ENCODE assay signal across 17 cellular contexts in genomic region chr13:73390100-73390499, GRCh38.
"Had no signal": no experiment of that assay in that cellular context is flagged by ENCODE, and none has a peak within 500 bp of the region (broad histone marks: within the 10 kb centered on the region; RNA-seq: fewer than 3 reads in every experiment).

No MANE protein-coding gene starts in this region.

- H3K27me3 Mint-ChIP-seq: memory B cell had no signal

- H3K27ac ChIP-seq: gastroesophageal sphincter, sigmoid colon, tibial artery, upper lobe of left lung, uterus had no signal

- H3K36me3 ChIP-seq: gastroesophageal sphincter, sigmoid colon, tibial artery, upper lobe of left lung, uterus had no signal

- H3K9me3 ChIP-seq: sigmoid colon, tibial artery, uterus had no signal

- H3K4me1 Mint-ChIP-seq: memory B cell, natural killer cell, neural crest cell had no signal

- H3K4me1 ChIP-seq: gastroesophageal sphincter, sigmoid colon, tibial artery, upper lobe of left lung, uterus had no signal

- FAIRE-seq: endometrium had no signal

- H3K27me3 ChIP-seq: gastroesophageal sphincter, sigmoid colon, tibial artery, upper lobe of left lung, uterus had no signal

- H3K36me3 Mint-ChIP-seq: memory B cell, natural killer cell had no signal

- H3K4me3 ChIP-seq: gastroesophageal sphincter, sigmoid colon, skin epidermis, tibial artery, upper lobe of left lung, uterus had no signal

- H3K4me3 Mint-ChIP-seq: memory B cell, mesothelial cell of epicardium, natural killer cell, neural crest cell had no signal

- H3K27ac Mint-ChIP-seq: memory B cell, mesothelial cell of epicardium, natural killer cell had no signal

- DNase-seq: effector memory CD4-positive, alpha-beta T cell; glutamatergic neuron; kidney glomerular epithelial cell; natural killer cell; posterior cingulate gyrus; sigmoid colon; stimulated activated CD4-positive, alpha-beta T cell treated with anti-CD3 and anti-CD28 coated beads, Interleukin-12 subunit alpha, Interleukin-12 subunit beta, amount 100 ng/mL, for 4 hours; stimulated activated naive CD4-positive, alpha-beta T cell treated with Interleukin-2 at 50 U/mL for 16 hours; tibial artery; upper lobe of left lung; uterus had no signal
